ENCODE assay signal across 8 cellular contexts in genomic region chr9:71446499-71447411, GRCh38.
DNase-seq lines count a peak whose midpoint lies in the region; ATAC-seq and TF ChIP-seq lines count a peak whose summit lies in the region.

No MANE protein-coding gene starts in this region.

- intact Hi-C loops in Right ventricle myocardium inferior (cut with DNase I) (no loop called here), cardiac septum (cut with DNase I) (no loop called here)
- intact Hi-C loops in activated T-helper 1 cell treated with anti-CD3 and anti-CD28 coated beads, Interleukin-12 subunit alpha, Interleukin-12 subunit beta, Interleukin-2, Interleukin-4 antibody, amounts not matched to agents 30 ng/mL and 10 ng/mL and 1 ng/mL, durations not matched to agents 14 hours and 24 hours and 36 hours (cut with micrococcal nuclease): loop anchor here (10.0 kb wide), 1 partner anchor 318 kb away; the partner anchor contains the start of gene CEMIP2

- H3K27me3 Mint-ChIP-seq in activated T-helper 1 cell treated with anti-CD3 and anti-CD28 coated beads, Interleukin-12 subunit alpha, Interleukin-12 subunit beta, Interleukin-2, Interleukin-4 antibody, amounts not matched to agents 30 ng/mL and 10 ng/mL and 1 ng/mL, durations not matched to agents 14 hours and 24 hours and 36 hours (ENCODE audit: insufficient read depth): peaks cover 32% of the 10 kb centered on the region
- peaks cover 10% of the 10 kb centered on the region for H3K27me3 Mint-ChIP-seq in neural progenitor cell (ENCODE audit: insufficient read depth, low read depth)

- H3K4me3 ChIP-seq in neural progenitor cell: peak overlapping the region; percentile 52

- no peak overlapping the region for H3K9ac ChIP-seq in neural progenitor cell

- peaks cover 28% of the 10 kb centered on the region for H3F3A ChIP-seq in neural progenitor cell (ENCODE audit: low read depth)

- H3K4me1 ChIP-seq in foreskin keratinocyte (no peaks in the 10 kb centered on the region), neural progenitor cell (peaks cover 20% of the 10 kb centered on the region)

- TF ChIP-seq CTCF in foreskin keratinocyte (conservative IDR thresholded peaks at IDR 0.05): peak; percentile 63
- peak; percentile 55 for TF ChIP-seq CTCF in neural progenitor cell (IDR thresholded peaks at IDR 0.05)

- H3K36me3 Mint-ChIP-seq in activated T-helper 1 cell treated with anti-CD3 and anti-CD28 coated beads, Interleukin-12 subunit alpha, Interleukin-12 subunit beta, Interleukin-2, Interleukin-4 antibody, amounts not matched to agents 30 ng/mL and 10 ng/mL and 1 ng/mL, durations not matched to agents 14 hours and 24 hours and 36 hours (ENCODE audit: low read depth): no peaks in the 10 kb centered on the region
- H3K36me3 Mint-ChIP-seq in neural progenitor cell: no peaks in the 10 kb centered on the region

- H2AFZ ChIP-seq in neural progenitor cell (replicated peaks): peak overlapping the region; percentile 93

- peak overlapping the region; percentile 17 for H3K4me3 Mint-ChIP-seq in activated T-helper 1 cell treated with anti-CD3 and anti-CD28 coated beads, Interleukin-12 subunit alpha, Interleukin-12 subunit beta, Interleukin-2, Interleukin-4 antibody, amounts not matched to agents 30 ng/mL and 10 ng/mL and 1 ng/mL, durations not matched to agents 14 hours and 24 hours and 36 hours
- H3K4me3 Mint-ChIP-seq in neural progenitor cell: peak overlapping the region; percentile 90

- H3K4me1 Mint-ChIP-seq in activated T-helper 1 cell treated with anti-CD3 and anti-CD28 coated beads, Interleukin-12 subunit alpha, Interleukin-12 subunit beta, Interleukin-2, Interleukin-4 antibody, amounts not matched to agents 30 ng/mL and 10 ng/mL and 1 ng/mL, durations not matched to agents 14 hours and 24 hours and 36 hours (ENCODE audit: low read depth): no peaks in the 10 kb centered on the region
- peaks cover 27% of the 10 kb centered on the region for H3K4me1 Mint-ChIP-seq in neural progenitor cell

- no peaks in the 10 kb centered on the region for H3K79me2 ChIP-seq in neural progenitor cell (ENCODE audit: low read depth)

- no peak for ATAC-seq in Right ventricle myocardium inferior
- peak; percentile 77 for ATAC-seq in HG02610 (IDR thresholded peaks at IDR 0.05; ENCODE audit: unreplicated experiment)
- peak; percentile 94 for ATAC-seq in foreskin keratinocyte

- peak overlapping the region; percentile 82 for H3K4me2 ChIP-seq in neural progenitor cell

- no peak overlapping the region for H3K27ac Mint-ChIP-seq in activated T-helper 1 cell treated with anti-CD3 and anti-CD28 coated beads, Interleukin-12 subunit alpha, Interleukin-12 subunit beta, Interleukin-2, Interleukin-4 antibody, amounts not matched to agents 30 ng/mL and 10 ng/mL and 1 ng/mL, durations not matched to agents 14 hours and 24 hours and 36 hours
- no peak overlapping the region for H3K27ac Mint-ChIP-seq in neural progenitor cell

- DNase-seq in Right ventricle myocardium inferior (ENCODE audit: missing footprints): peak; percentile 64
- no peak for DNase-seq in cardiac septum (ENCODE audit: low spot score)
- peak; percentile 79 for DNase-seq in NCI-H1105 treated with DMSO at 0.1 percent for 48 hours (lab: John Stamatoyannopoulos, UW)
- DNase-seq in activated T-helper 1 cell treated with anti-CD3 and anti-CD28 coated beads, Interleukin-12 subunit alpha, Interleukin-12 subunit beta, Interleukin-2, Interleukin-4 antibody, amounts not matched to agents 30 ng/mL and 10 ng/mL and 1 ng/mL, durations not matched to agents 14 hours and 24 hours and 36 hours (ENCODE audit: low spot score): peak; percentile 17
- peak; percentile 27 to 53 for DNase-seq in foreskin keratinocyte
- DNase-seq in neural progenitor cell (ENCODE audit: low spot score): peak; percentile 95
- no peak for DNase-seq in NAMALWA (ENCODE audit: low spot score)

- no peak overlapping the region for H3K27ac ChIP-seq in foreskin keratinocyte
- H3K27ac ChIP-seq in neural progenitor cell: peak overlapping the region; percentile 30

- H3K9me3 Mint-ChIP-seq in activated T-helper 1 cell treated with anti-CD3 and anti-CD28 coated beads, Interleukin-12 subunit alpha, Interleukin-12 subunit beta, Interleukin-2, Interleukin-4 antibody, amounts not matched to agents 30 ng/mL and 10 ng/mL and 1 ng/mL, durations not matched to agents 14 hours and 24 hours and 36 hours: peaks cover 1% of the 10 kb centered on the region
- peaks cover under 1% of the 10 kb centered on the region for H3K9me3 Mint-ChIP-seq in neural progenitor cell

- H3K36me3 ChIP-seq in neural progenitor cell: no peaks in the 10 kb centered on the region

- peaks cover 2% of the 10 kb centered on the region for H4K20me1 ChIP-seq in neural progenitor cell (ENCODE audit: low read depth)

- H3K9me3 ChIP-seq in neural progenitor cell (ENCODE audit: low read depth): peaks cover 6% of the 10 kb centered on the region

- H3K27me3 ChIP-seq in foreskin keratinocyte (peaks cover 60% of the 10 kb centered on the region), neural progenitor cell (peaks cover 16% of the 10 kb centered on the region)

Comparison
In these comparisons a context has a peak if more than half of its experiments do, and no peak if none do; other contexts are left out.
1. DNase-seq: peak in Right ventricle myocardium inferior (single experiment), NCI-H1105 treated with DMSO at 0.1 percent for 48 hours (single experiment), activated T-helper 1 cell treated with anti-CD3 and anti-CD28 coated beads, Interleukin-12 subunit alpha, Interleukin-12 subunit beta, Interleukin-2, Interleukin-4 antibody, amounts not matched to agents 30 ng/mL and 10 ng/mL and 1 ng/mL, durations not matched to agents 14 hours and 24 hours and 36 hours (single experiment), foreskin keratinocyte (2 of 2) and neural progenitor cell (single experiment); none in cardiac septum (single experiment) and NAMALWA (single experiment).